Comparison of ENCODE assay signal across 6 cellular contexts in genomic region chr1:151147132-151147503, GRCh38. TPM values are rescaled to one million over a fixed set of nuclear protein-coding genes. Genes with fewer than 3 reads are reported as not detected.
ATAC-seq and TF ChIP-seq lines count a peak whose summit lies in the region.

No MANE protein-coding gene starts in this region.

- no peak for TF ChIP-seq CTCF in WI38 (IDR thresholded peaks at IDR 0.05; ENCODE audit: low read depth, low read length)
- TF ChIP-seq CTCF in liver (IDR thresholded peaks at IDR 0.05; ENCODE audit: low read depth, low read length, missing input control), result no peak

- H3K4me2 ChIP-seq in BLaER1, result peak overlapping the region; percentile 100

- WGBS in liver, result 12% methylated on average over 7 of the region's 7 CpGs

- peaks cover 6% of the 10 kb centered on the region; the same call in 1 of the 2 replicates for H3K36me3 ChIP-seq in BLaER1
- peaks cover 0 to 2% (median 0%) of the 10 kb centered on the region in 4 donors for H3K36me3 ChIP-seq in liver (ENCODE audit: control insufficient read depth in 4 of 4, insufficient read depth in 3 of 4, low read depth in 1 of 4, low read length in 3 of 4)

- H3K9me3 ChIP-seq in BLaER1, result no peaks in the 10 kb centered on the region
- no peaks in the 10 kb centered on the region for H3K9me3 ChIP-seq in liver (ENCODE audit: control insufficient read depth in 4 of 4, low read length in 3 of 4)

- H3K27me3 ChIP-seq in BLaER1 (no peaks in the 10 kb centered on the region), liver (ENCODE audit: control insufficient read depth in 4 of 4, insufficient read depth in 4 of 4, low read length in 3 of 4) (no peaks in the 10 kb centered on the region)

- peaks cover 27% of the 10 kb centered on the region for H4K20me1 ChIP-seq in BLaER1

- TF ChIP-seq RAD21 in liver (IDR thresholded peaks at IDR 0.05), result no peak

- H3K27ac ChIP-seq in BLaER1, result peak overlapping the region; percentile 94
- H3K27ac ChIP-seq in liver (ENCODE audit: low read depth in 1 of 2, low read length in 2 of 2), result peak overlapping the region; percentile 40 to 75

- peaks cover 64% of the 10 kb centered on the region for H3K4me1 ChIP-seq in BLaER1
- peaks cover 0 to 25% (median 16%) of the 10 kb centered on the region in 4 donors for H3K4me1 ChIP-seq in liver (ENCODE audit: control insufficient read depth in 4 of 4, insufficient read depth in 4 of 4, low read length in 3 of 4)

- H3K4me3 ChIP-seq in BLaER1 (peak overlapping the region; percentile 80), WI38 (ENCODE audit: low read depth, low read length) (peak overlapping the region; percentile 69), liver (ENCODE audit: low read depth in 1 of 3, low read length in 3 of 3) (peak overlapping the region; percentile 64 to 68 (median 65))

- ATAC-seq in HG03432 (IDR thresholded peaks at IDR 0.05; ENCODE audit: unreplicated experiment) (no peak), HG03442 (IDR thresholded peaks at IDR 0.05; ENCODE audit: unreplicated experiment) (no peak), GM18861 (IDR thresholded peaks at IDR 0.05; ENCODE audit: unreplicated experiment) (no peak)

- H3K9ac ChIP-seq in BLaER1 (peak overlapping the region; percentile 96), liver (ENCODE audit: low read depth in 1 of 2, low read length in 2 of 2) (peak overlapping the region in 1 of 2 donors; percentile 12)

TF ChIP-seq in liver, 16 proteins besides CTCF, POLR2A, EP300 and RAD21:
- TF ChIP-seq, protein P1, sequence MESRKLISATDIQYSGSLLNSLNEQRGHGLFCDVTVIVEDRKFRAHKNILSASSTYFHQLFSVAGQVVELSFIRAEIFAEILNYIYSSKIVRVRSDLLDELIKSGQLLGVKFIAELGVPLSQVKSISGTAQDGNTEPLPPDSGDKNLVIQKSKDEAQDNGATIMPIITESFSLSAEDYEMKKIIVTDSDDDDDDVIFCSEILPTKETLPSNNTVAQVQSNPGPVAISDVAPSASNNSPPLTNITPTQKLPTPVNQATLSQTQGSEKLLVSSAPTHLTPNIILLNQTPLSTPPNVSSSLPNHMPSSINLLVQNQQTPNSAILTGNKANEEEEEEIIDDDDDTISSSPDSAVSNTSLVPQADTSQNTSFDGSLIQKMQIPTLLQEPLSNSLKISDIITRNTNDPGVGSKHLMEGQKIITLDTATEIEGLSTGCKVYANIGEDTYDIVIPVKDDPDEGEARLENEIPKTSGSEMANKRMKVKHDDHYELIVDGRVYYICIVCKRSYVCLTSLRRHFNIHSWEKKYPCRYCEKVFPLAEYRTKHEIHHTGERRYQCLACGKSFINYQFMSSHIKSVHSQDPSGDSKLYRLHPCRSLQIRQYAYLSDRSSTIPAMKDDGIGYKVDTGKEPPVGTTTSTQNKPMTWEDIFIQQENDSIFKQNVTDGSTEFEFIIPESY (IDR thresholded peaks at IDR 0.05), result no peak
- no peak for TF ChIP-seq REST (IDR thresholded peaks at IDR 0.05)
- TF ChIP-seq, protein P2, sequence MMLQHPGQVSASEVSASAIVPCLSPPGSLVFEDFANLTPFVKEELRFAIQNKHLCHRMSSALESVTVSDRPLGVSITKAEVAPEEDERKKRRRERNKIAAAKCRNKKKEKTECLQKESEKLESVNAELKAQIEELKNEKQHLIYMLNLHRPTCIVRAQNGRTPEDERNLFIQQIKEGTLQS (IDR thresholded peaks at IDR 0.05), result no peak
- no peak for TF ChIP-seq NR2F2 (IDR thresholded peaks at IDR 0.05)
- TF ChIP-seq FOXA2 (IDR thresholded peaks at IDR 0.05), result no peak
- no peak for TF ChIP-seq MAX (IDR thresholded peaks at IDR 0.05)
- TF ChIP-seq TAF1 (conservative IDR thresholded peaks at IDR 0.05), result no peak
- TF ChIP-seq YY1 (IDR thresholded peaks at IDR 0.05), result no peak
- no peak for TF ChIP-seq HNF4G (IDR thresholded peaks at IDR 0.05)
- no peak for TF ChIP-seq RXRA (IDR thresholded peaks at IDR 0.05)
- TF ChIP-seq JUND (IDR thresholded peaks at IDR 0.05), result no peak
- TF ChIP-seq GABPA (IDR thresholded peaks at IDR 0.05 in 1 of 2, conservative IDR thresholded peaks at IDR 0.05 in 1 of 2), result no peak
- no peak for TF ChIP-seq HNF4A (conservative IDR thresholded peaks at IDR 0.05)
- TF ChIP-seq FOXA1 (IDR thresholded peaks at IDR 0.05), result no peak
- no peak for TF ChIP-seq EGR1 (IDR thresholded peaks at IDR 0.05; ENCODE audit: low read depth in 2 of 2)
- no peak for TF ChIP-seq SP1 (IDR thresholded peaks at IDR 0.05)

RNA-seq across cellular contexts. Expression of gene SEMA6C, which starts 0.7 kb away (rescaled TPM):
- 1 to 10 TPM; 1.4 to 1.5 TPM for total RNA-seq in liver
- 1 to 10 TPM; 1.4 TPM for polyA plus RNA-seq in liver

RNA-seq across cellular contexts. Expression of gene TNFAIP8L2, which starts 9.3 kb away (rescaled TPM):
- 1 to 10 TPM; 4.4 to 8.7 TPM for total RNA-seq in liver
- polyA plus RNA-seq in liver, result 1 to 10 TPM; 2.9 to 3.8 TPM

RNA-seq across cellular contexts. Expression of gene LYSMD1, which starts 18.6 kb away (rescaled TPM):
- 1 to 10 TPM; 2.8 to 4.4 TPM for total RNA-seq in liver
- 1 to 10 TPM; 3.5 to 5.3 TPM for polyA plus RNA-seq in liver

RNA-seq across cellular contexts. Expression of gene SCNM1, which starts 18.8 kb away (rescaled TPM):
- 10 to 100 TPM in 1 of 2 donors, 1 to 10 TPM in 1; 4.8 to 11.3 TPM for total RNA-seq in liver
- polyA plus RNA-seq in liver, result 10 to 100 TPM in 1 of 2 donors, 1 to 10 TPM in 1; 9.7 to 14.3 TPM

RNA-seq across cellular contexts. Expression of gene TMOD4, which starts 28.7 kb away (rescaled TPM):
- not detected for total RNA-seq in liver
- polyA plus RNA-seq in liver, result not detected
